In genomic region chr13:26707122-26708006, GRCh38 we compare ENCODE assay signal across 8 cellular contexts. TPM values are rescaled to one million over a fixed set of nuclear protein-coding genes. Genes with fewer than 3 reads are reported as not detected.
DNase-seq lines count a peak whose midpoint lies in the region; ATAC-seq, FAIRE-seq and TF ChIP-seq lines count a peak whose summit lies in the region.

No MANE protein-coding gene starts in this region.

- H3K4me1 ChIP-seq in CD8-positive, alpha-beta T cell (ENCODE audit: insufficient read depth, low read length) = no peaks in the 10 kb centered on the region

- no peak overlapping the region for H3K4me3 Mint-ChIP-seq in CD8-positive, alpha-beta T cell
- no peak overlapping the region for H3K4me3 Mint-ChIP-seq in activated CD8-positive, alpha-beta T cell treated with anti-CD3 and anti-CD28 coated beads, Interleukin-2, amount 10 ng/mL, durations not matched to agents 7 days and 5 days
- no peak overlapping the region for H3K4me3 Mint-ChIP-seq in neural crest cell

- H3K9me3 ChIP-seq in CD8-positive, alpha-beta T cell (ENCODE audit: low read length) = no peaks in the 10 kb centered on the region

- peak; percentile 58 for TF ChIP-seq CTCF in CD8-positive, alpha-beta T cell (IDR thresholded peaks at IDR 0.05)
- TF ChIP-seq CTCF in fibroblast of the aortic adventitia (IDR thresholded peaks at IDR 0.05; ENCODE audit: insufficient read depth, low read length) (peak; percentile 79), neural crest cell (conservative IDR thresholded peaks at IDR 0.05) (peak; percentile 79)

- no peaks in the 10 kb centered on the region for H3K36me3 ChIP-seq in CD8-positive, alpha-beta T cell (ENCODE audit: insufficient read depth, low read length)

- H3K27me3 ChIP-seq in CD8-positive, alpha-beta T cell (ENCODE audit: insufficient read depth, low read length) = no peaks in the 10 kb centered on the region

- intact Hi-C loops in CD8-positive, alpha-beta T cell (cut with DNase I, micrococcal nuclease) = loop anchor here (1.0 to 5.0 kb wide), 3 partner anchors 80 to 223 kb away; no protein-coding TSS in a partner anchor

- ATAC-seq in CD8-positive, alpha-beta T cell = peak; percentile 79
- ATAC-seq in activated CD8-positive, alpha-beta T cell treated with anti-CD3 and anti-CD28 coated beads, Interleukin-2, amount 10 ng/mL, durations not matched to agents 7 days and 5 days = peak; percentile 78
- no peak for ATAC-seq in GM21786 (IDR thresholded peaks at IDR 0.05; ENCODE audit: unreplicated experiment)

- POLR2A ChIA-PET in CD8-positive, alpha-beta T cell (lab: Charles Lee) = interaction anchor here (0.6 kb wide), 1 partner anchor 8 kb away, joined by 4 read pairs; no protein-coding TSS in a partner anchor
- POLR2A ChIA-PET in activated CD8-positive, alpha-beta T cell treated with anti-CD3 and anti-CD28 coated beads, Interleukin-2, amount 10 ng/mL, durations not matched to agents 7 days and 5 days (lab: Charles Lee) = no interaction called here

- no peak for FAIRE-seq in H54 (lab: Jason Lieb, UNC)

- H3K27me3 Mint-ChIP-seq in CD8-positive, alpha-beta T cell (ENCODE audit: low read depth) = peaks cover 7% of the 10 kb centered on the region
- H3K27me3 Mint-ChIP-seq in activated CD8-positive, alpha-beta T cell treated with anti-CD3 and anti-CD28 coated beads, Interleukin-2, amount 10 ng/mL, durations not matched to agents 7 days and 5 days (ENCODE audit: low read depth) = peaks cover 2% of the 10 kb centered on the region
- H3K27me3 Mint-ChIP-seq in neural crest cell (ENCODE audit: low read depth) = peaks cover 4% of the 10 kb centered on the region

- H3K4me3 ChIP-seq in CD8-positive, alpha-beta T cell (ENCODE audit: low read depth, low read length) = no peak overlapping the region
- H3K4me3 ChIP-seq in fibroblast of the aortic adventitia (ENCODE audit: low read depth, low read length) = no peak overlapping the region

- H3K27ac ChIP-seq in CD8-positive, alpha-beta T cell (ENCODE audit: low read depth, low read length) = no peak overlapping the region

- CTCF ChIA-PET in CD8-positive, alpha-beta T cell (lab: Charles Lee) = interaction anchor here (0.8 to 8.2 kb wide), 13 partner anchors 10 to 630 kb away, joined by 3 to 65 read pairs (median 5); no protein-coding TSS in a partner anchor
- CTCF ChIA-PET in activated CD8-positive, alpha-beta T cell treated with anti-CD3 and anti-CD28 coated beads, Interleukin-2, amount 10 ng/mL, durations not matched to agents 7 days and 5 days (lab: Charles Lee) = interaction anchor here (0.6 to 7.1 kb wide), 10 partner anchors 10 to 552 kb away, joined by 3 to 71 read pairs (median 6); no protein-coding TSS in a partner anchor

- H3K36me3 Mint-ChIP-seq in CD8-positive, alpha-beta T cell = no peaks in the 10 kb centered on the region
- no peaks in the 10 kb centered on the region for H3K36me3 Mint-ChIP-seq in activated CD8-positive, alpha-beta T cell treated with anti-CD3 and anti-CD28 coated beads, Interleukin-2, amount 10 ng/mL, durations not matched to agents 7 days and 5 days (ENCODE audit: low read depth)
- no peaks in the 10 kb centered on the region for H3K36me3 Mint-ChIP-seq in neural crest cell (ENCODE audit: low read depth)

- no peak for TF ChIP-seq POLR2A in H54 (IDR thresholded peaks at IDR 0.05; ENCODE audit: low read depth, low read length)

- DNase-seq in CD8-positive, alpha-beta T cell = peak in 4 of 7 experiments; percentile 19 to 60 (median 43)
- peak; percentile 33 for DNase-seq in H54 (ENCODE audit: insufficient read length, low spot score)
- DNase-seq in NCI-H2227 (lab: John Stamatoyannopoulos, UW; ENCODE audit: unreplicated experiment) = peak; percentile 72
- DNase-seq in activated CD8-positive, alpha-beta T cell treated with anti-CD3 and anti-CD28 coated beads, Interleukin-2, amount 10 ng/mL, durations not matched to agents 7 days and 5 days = peak; percentile 74
- DNase-seq in fibroblast of the aortic adventitia (ENCODE audit: low read depth) = peak; percentile 64
- DNase-seq in neural crest cell (ENCODE audit: low read depth, low spot score) = peak; percentile 41
- no peak for DNase-seq in GOT3 (lab: John Stamatoyannopoulos, UW)

- peaks cover 6% of the 10 kb centered on the region for H3K4me1 Mint-ChIP-seq in CD8-positive, alpha-beta T cell (ENCODE audit: low read depth)
- H3K4me1 Mint-ChIP-seq in activated CD8-positive, alpha-beta T cell treated with anti-CD3 and anti-CD28 coated beads, Interleukin-2, amount 10 ng/mL, durations not matched to agents 7 days and 5 days (ENCODE audit: low read depth) = peaks cover 6% of the 10 kb centered on the region
- H3K4me1 Mint-ChIP-seq in neural crest cell = peaks cover 4% of the 10 kb centered on the region

- peaks cover 1% of the 10 kb centered on the region for H3K9me3 Mint-ChIP-seq in CD8-positive, alpha-beta T cell
- no peaks in the 10 kb centered on the region for H3K9me3 Mint-ChIP-seq in activated CD8-positive, alpha-beta T cell treated with anti-CD3 and anti-CD28 coated beads, Interleukin-2, amount 10 ng/mL, durations not matched to agents 7 days and 5 days (ENCODE audit: insufficient read depth)
- peaks cover under 1% of the 10 kb centered on the region for H3K9me3 Mint-ChIP-seq in neural crest cell

- H3K27ac Mint-ChIP-seq in CD8-positive, alpha-beta T cell = no peak overlapping the region
- no peak overlapping the region for H3K27ac Mint-ChIP-seq in activated CD8-positive, alpha-beta T cell treated with anti-CD3 and anti-CD28 coated beads, Interleukin-2, amount 10 ng/mL, durations not matched to agents 7 days and 5 days
- H3K27ac Mint-ChIP-seq in neural crest cell (ENCODE audit: unreplicated experiment) = no peak overlapping the region

RNA-seq across cellular contexts. Expression of gene GPR12, which starts 53.2 kb away (rescaled TPM):
- total RNA-seq in CD8-positive, alpha-beta T cell = not detected
- total RNA-seq in activated CD8-positive, alpha-beta T cell treated with anti-CD3 and anti-CD28 coated beads, Interleukin-2, amount 10 ng/mL, durations not matched to agents 7 days and 5 days = not detected
- 0.41 TPM in 1 of 2 replicates, not detected in the other for total RNA-seq in fibroblast of the aortic adventitia (ENCODE audit: low replicate concordance)
- 0.14 TPM in 2 replicates for total RNA-seq in neural crest cell
